9 cellular contexts compared by ENCODE assay signal in genomic region chrX:24054182-24055042, GRCh38. TPM values are rescaled to one million over a fixed set of nuclear protein-coding genes. Genes with fewer than 3 reads are reported as not detected.
DNase-seq lines count a peak whose midpoint lies in the region; ATAC-seq and TF ChIP-seq lines count a peak whose summit lies in the region.
"Had no signal": no experiment of that assay in that cellular context is flagged by ENCODE, and none has a peak within 500 bp of the region (broad histone marks: within the 10 kb centered on the region; RNA-seq: fewer than 3 reads in every experiment).

Gene EIF2S3 (plus strand): TSS chrX:24054956. CDS start chrX:24054969, 13 bp downstream.

- intact Hi-C loops in activated CD4-positive, alpha-beta T cell treated with anti-CD3 and anti-CD28 coated beads, Interleukin-2, amount 10 ng/mL, durations not matched to agents 24 days and 14 days (cut with micrococcal nuclease): loop anchor here (1.0 to 5.0 kb wide), 6 partner anchors 26 to 272 kb away; partner anchors contain the start of genes APOO and SAT1

- H3K4me3 ChIP-seq in coronary artery: peak within 1 kb of the TSS; percentile 73

- peak within 1 kb of the TSS; percentile 91 for H3K27ac ChIP-seq in C4-2B
- peak within 1 kb of the TSS; percentile 81 to 90 for H3K27ac ChIP-seq in coronary artery

- ATAC-seq in GM19351 (IDR thresholded peaks at IDR 0.05; ENCODE audit: unreplicated experiment) (peak; percentile 82), HG03520 (IDR thresholded peaks at IDR 0.05; ENCODE audit: unreplicated experiment) (peak; percentile 89)

- H3K4me3 Mint-ChIP-seq in activated CD4-positive, alpha-beta T cell treated with anti-CD3 and anti-CD28 coated beads, Interleukin-2, amount 10 ng/mL, durations not matched to agents 24 days and 14 days: no peak within 1 kb of the TSS
- H3K4me3 Mint-ChIP-seq: stimulated activated naive CD8-positive, alpha-beta T cell treated with anti-CD3 and anti-CD28 coated beads, Interleukin-15, Interleukin-2, amounts not matched to agents 100 ng/mL and 50 ng/mL, for 24 hours had no signal

- no peaks in the 10 kb centered on the region for H3K9me3 Mint-ChIP-seq in activated CD4-positive, alpha-beta T cell treated with anti-CD3 and anti-CD28 coated beads, Interleukin-2, amount 10 ng/mL, durations not matched to agents 24 days and 14 days
- H3K9me3 Mint-ChIP-seq: stimulated activated naive CD8-positive, alpha-beta T cell treated with anti-CD3 and anti-CD28 coated beads, Interleukin-15, Interleukin-2, amounts not matched to agents 100 ng/mL and 50 ng/mL, for 24 hours had no signal

- H3K36me3 Mint-ChIP-seq in activated CD4-positive, alpha-beta T cell treated with anti-CD3 and anti-CD28 coated beads, Interleukin-2, amount 10 ng/mL, durations not matched to agents 24 days and 14 days (ENCODE audit: low read depth): peaks cover 16% of the 10 kb centered on the region

- TF ChIP-seq CTCF in C4-2B (conservative IDR thresholded peaks at IDR 0.05): peak; percentile 85
- TF ChIP-seq CTCF in coronary artery (IDR thresholded peaks at IDR 0.05): peak; percentile 60

- H3K27me3 Mint-ChIP-seq in activated CD4-positive, alpha-beta T cell treated with anti-CD3 and anti-CD28 coated beads, Interleukin-2, amount 10 ng/mL, durations not matched to agents 24 days and 14 days: no peaks in the 10 kb centered on the region
- H3K27me3 Mint-ChIP-seq: stimulated activated naive CD8-positive, alpha-beta T cell treated with anti-CD3 and anti-CD28 coated beads, Interleukin-15, Interleukin-2, amounts not matched to agents 100 ng/mL and 50 ng/mL, for 24 hours had no signal

- peak within 1 kb of the TSS; percentile 100 for H3K27ac Mint-ChIP-seq in activated CD4-positive, alpha-beta T cell treated with anti-CD3 and anti-CD28 coated beads, Interleukin-2, amount 10 ng/mL, durations not matched to agents 24 days and 14 days
- H3K27ac Mint-ChIP-seq: stimulated activated naive CD8-positive, alpha-beta T cell treated with anti-CD3 and anti-CD28 coated beads, Interleukin-15, Interleukin-2, amounts not matched to agents 100 ng/mL and 50 ng/mL, for 24 hours had no signal

- H3K4me1 Mint-ChIP-seq in activated CD4-positive, alpha-beta T cell treated with anti-CD3 and anti-CD28 coated beads, Interleukin-2, amount 10 ng/mL, durations not matched to agents 24 days and 14 days: peaks cover 6% of the 10 kb centered on the region

- DNase-seq in NCI-H69 (lab: John Stamatoyannopoulos, UW) (peak; percentile 95), coronary artery (ENCODE audit: low spot score) (peak; percentile 95), left kidney (ENCODE audit: low read depth, low spot score) (peak; percentile 97)
- DNase-seq in activated CD4-positive, alpha-beta T cell treated with anti-CD3 and anti-CD28 coated beads, Interleukin-2, amount 10 ng/mL, durations not matched to agents 24 days and 14 days: peak; percentile 95
- DNase-seq in stimulated activated CD4-positive, alpha-beta T cell treated with anti-CD3 and anti-CD28 coated beads, Interleukin-2, amount 100 ng/mL, for 24 hours: peak; percentile 80 to 85

RNA-seq across cellular contexts. Expression of gene EIF2S3, which starts in this region (rescaled TPM):
- 207 and 214 TPM in 2 replicates for total RNA-seq in activated CD4-positive, alpha-beta T cell treated with anti-CD3 and anti-CD28 coated beads, Interleukin-2, amount 10 ng/mL, durations not matched to agents 24 days and 14 days

Comparison
In these comparisons a context has a peak if more than half of its experiments do, and no peak if none do; other contexts are left out.
1. Peak in every context shown above with its lines: DNase-seq, ATAC-seq, H3K4me3 ChIP-seq and H3K27ac ChIP-seq.